22 cellular contexts compared by ENCODE assay signal in genomic region chr18:74505776-74506175, GRCh38. TPM values are rescaled to one million over a fixed set of nuclear protein-coding genes. Genes with fewer than 3 reads are reported as not detected.
DNase-seq lines count a peak whose midpoint lies in the region; ATAC-seq and TF ChIP-seq lines count a peak whose summit lies in the region.
"Had no signal": no experiment of that assay in that cellular context is flagged by ENCODE, and none has a peak within 500 bp of the region (broad histone marks: within the 10 kb centered on the region; RNA-seq: fewer than 3 reads in every experiment).

No MANE protein-coding gene starts in this region.

- H3K14ac ChIP-seq in H9 (ENCODE audit: insufficient read depth, low read length) = no peak overlapping the region

- no peak overlapping the region for H3K27ac ChIP-seq in GM23338 (ENCODE audit: low read depth)
- H3K27ac ChIP-seq in H9 (ENCODE audit: insufficient read length, low read depth, low read length) = no peak overlapping the region
- H3K27ac ChIP-seq in sigmoid colon = no peak overlapping the region
- H3K27ac ChIP-seq: HL-60 had no signal

- no peaks in the 10 kb centered on the region for H3K9me3 ChIP-seq in H9 (ENCODE audit: control insufficient read depth, low read depth, low read length)
- H3K9me3 ChIP-seq in sigmoid colon = no peaks in the 10 kb centered on the region

- H3K23me2 ChIP-seq in H9 (ENCODE audit: insufficient read length, low read depth, low read length, poor library complexity, severe bottlenecking) = no peaks in the 10 kb centered on the region

- no peak for TF ChIP-seq POLR2A in sigmoid colon (IDR thresholded peaks at IDR 0.05)

- no peak for TF ChIP-seq EP300 in sigmoid colon (IDR thresholded peaks at IDR 0.05)

- H4K8ac ChIP-seq in H9 (replicated peaks; ENCODE audit: insufficient read length, low read depth, low read length) = no peak overlapping the region

- H3K23ac ChIP-seq in H9 (ENCODE audit: insufficient read length, low read depth, low read length) = no peak overlapping the region

- no peak overlapping the region for H2BK120ac ChIP-seq in H9 (ENCODE audit: low read depth, low read length, poor library complexity, severe bottlenecking)

- intact Hi-C loops in sigmoid colon (cut with DNase I) = no loop called here
- intact Hi-C loops in activated CD4-positive, alpha-beta memory T cell treated with anti-CD3 and anti-CD28 coated beads for 36 hours (cut with micrococcal nuclease) = no loop called here

- DNase-seq in GM23338 (ENCODE audit: low spot score) (no peak), H9 (no peak), islet precursor cell (peak; percentile 38), sigmoid colon (peak; percentile 52)
- DNase-seq in activated CD4-positive, alpha-beta memory T cell treated with anti-CD3 and anti-CD28 coated beads for 36 hours = no peak
- DNase-seq: ACHN; C1 segment of cervical spinal cord; CD8-positive, alpha-beta memory T cell; DMS53; EL; NCI-H1105; NCI-H2081; NCI-H510A; NCI-H748 treated with DMSO at 0.1 percent for 48 hours had no signal

- ATAC-seq in GM23338 = no peak
- ATAC-seq in HG03139 (IDR thresholded peaks at IDR 0.05; ENCODE audit: unreplicated experiment) = no peak
- ATAC-seq in GM18909 (IDR thresholded peaks at IDR 0.05; ENCODE audit: poor library complexity, unreplicated experiment) = no peak
- ATAC-seq: GM12878, K562, Right ventricle myocardium inferior had no signal

- no peaks in the 10 kb centered on the region for H3K27me3 ChIP-seq in GM23338 (ENCODE audit: insufficient read depth)
- no peaks in the 10 kb centered on the region for H3K27me3 ChIP-seq in H9 (ENCODE audit: insufficient read depth, low read length)
- H3K27me3 ChIP-seq in sigmoid colon = no peaks in the 10 kb centered on the region

- no peaks in the 10 kb centered on the region for H3F3A ChIP-seq in GM23338 (replicated peaks; ENCODE audit: low read depth)

- H3K4me2 ChIP-seq in GM23338 (no peak overlapping the region), H9 (ENCODE audit: insufficient read depth, insufficient read length, low read length) (no peak overlapping the region)

- no peak overlapping the region for H3K18ac ChIP-seq in H9 (ENCODE audit: insufficient read length, low read depth, low read length)

- H3K9ac ChIP-seq in H9 (ENCODE audit: extremely low read depth, insufficient read length, low read length) = no peak overlapping the region

- H2BK15ac ChIP-seq in H9 (ENCODE audit: low read depth, low read length) = no peak overlapping the region

- no peaks in the 10 kb centered on the region for H3K9me2 ChIP-seq in GM23338 (ENCODE audit: insufficient read depth)

- H4K5ac ChIP-seq in H9 (ENCODE audit: insufficient read length, low read depth, low read length) = no peak overlapping the region

- no peak overlapping the region; the same call in 2 of the 3 replicates for H3K4me3 Mint-ChIP-seq in GM23338
- H3K4me3 Mint-ChIP-seq in H9 = peak overlapping the region in 1 of 2 experiments; percentile 38; a peak in 1 of 5 replicates
- H3K4me3 Mint-ChIP-seq in activated CD4-positive, alpha-beta memory T cell treated with anti-CD3 and anti-CD28 coated beads for 36 hours = no peak overlapping the region
- H3K4me3 Mint-ChIP-seq: CD8-positive, alpha-beta memory T cell had no signal

- no peak overlapping the region for H3K4me3 ChIP-seq in GM23338
- no peak overlapping the region for H3K4me3 ChIP-seq in sigmoid colon
- H3K4me3 ChIP-seq: GM12878, K562 had no signal

- no peak overlapping the region for H3T11ph ChIP-seq in H9 (ENCODE audit: low read length)

- H3K27ac Mint-ChIP-seq in GM23338 (peak overlapping the region; percentile 76), H9 (peak overlapping the region; percentile 36 to 87 (median 68); a peak in 4 of 7 replicates)
- no peak overlapping the region for H3K27ac Mint-ChIP-seq in activated CD4-positive, alpha-beta memory T cell treated with anti-CD3 and anti-CD28 coated beads for 36 hours
- H3K27ac Mint-ChIP-seq: CD8-positive, alpha-beta memory T cell had no signal

- H2BK20ac ChIP-seq in H9 (ENCODE audit: low read depth, low read length, poor library complexity, severe bottlenecking) = no peak overlapping the region

- H2AFZ ChIP-seq in GM23338 (no peak overlapping the region), H9 (ENCODE audit: low read length) (no peak overlapping the region)

- no peak overlapping the region for H2AK5ac ChIP-seq in H9 (ENCODE audit: insufficient read length, low read length)

- peaks cover 6% of the 10 kb centered on the region for H3K79me1 ChIP-seq in H9 (ENCODE audit: insufficient read depth, low read depth, low read length, poor library complexity, severe bottlenecking)

- no peak overlapping the region for H2BK5ac ChIP-seq in H9 (ENCODE audit: insufficient read length, low read length)

- no peaks in the 10 kb centered on the region for H3K9me3 Mint-ChIP-seq in GM23338
- no peaks in the 10 kb centered on the region for H3K9me3 Mint-ChIP-seq in H9
- no peaks in the 10 kb centered on the region for H3K9me3 Mint-ChIP-seq in activated CD4-positive, alpha-beta memory T cell treated with anti-CD3 and anti-CD28 coated beads for 36 hours
- H3K9me3 Mint-ChIP-seq: CD8-positive, alpha-beta memory T cell had no signal

- H3K36me3 Mint-ChIP-seq in GM23338 (ENCODE audit: low read depth) (peaks cover 92% of the 10 kb centered on the region), H9 (ENCODE audit: insufficient read depth in 1 of 3, low read depth in 3 of 3) (peaks cover 65 to 92% (median 89%) of the 10 kb centered on the region in 3 experiments)
- peaks cover 62% of the 10 kb centered on the region for H3K36me3 Mint-ChIP-seq in activated CD4-positive, alpha-beta memory T cell treated with anti-CD3 and anti-CD28 coated beads for 36 hours

- H3K79me2 ChIP-seq in GM23338 (replicated peaks; ENCODE audit: insufficient read depth) (peaks cover 12% of the 10 kb centered on the region; the same call in 1 of the 2 replicates), H9 (ENCODE audit: insufficient read depth, low read length) (no peaks in the 10 kb centered on the region)

- no peak overlapping the region for H3K4ac ChIP-seq in H9 (ENCODE audit: low read depth, low read length)

- H3K36me3 ChIP-seq in GM23338 (ENCODE audit: insufficient read depth) = peaks cover 60% of the 10 kb centered on the region
- H3K36me3 ChIP-seq in sigmoid colon = peaks cover 0 to 88% (median 50%) of the 10 kb centered on the region in 4 donors

- no peak overlapping the region for H3K56ac ChIP-seq in H9 (ENCODE audit: insufficient read length, low read depth, low read length)

- H3K4me1 ChIP-seq in GM23338 (ENCODE audit: insufficient read depth) (no peaks in the 10 kb centered on the region; the same call in 1 of the 2 replicates), H9 (ENCODE audit: insufficient read depth, low read length) (no peaks in the 10 kb centered on the region; the same call in 1 of the 2 replicates), sigmoid colon (no peaks in the 10 kb centered on the region)

- WGBS in H9 (ENCODE audit: extremely low coverage, insufficient read length, low lambda C conversion rate) = no CpG with 5 or more reads among the region's 16 CpGs
- WGBS in sigmoid colon, 2 donors = 97% methylated on average over 16 of the region's 16 CpGs

- no peak overlapping the region for H2BK12ac ChIP-seq in H9 (ENCODE audit: insufficient read length, low read depth, low read length)

- no peak overlapping the region for H4K91ac ChIP-seq in H9 (ENCODE audit: insufficient read length, low read depth, low read length)

- POLR2A ChIA-PET in activated CD4-positive, alpha-beta memory T cell treated with anti-CD3 and anti-CD28 coated beads for 36 hours (lab: Charles Lee) = no interaction called here

- H3K27me3 Mint-ChIP-seq in GM23338 (ENCODE audit: insufficient read depth, low read depth, poor library complexity) = peaks cover 2% of the 10 kb centered on the region
- no peaks in the 10 kb centered on the region for H3K27me3 Mint-ChIP-seq in H9 (ENCODE audit: low read depth)
- H3K27me3 Mint-ChIP-seq in activated CD4-positive, alpha-beta memory T cell treated with anti-CD3 and anti-CD28 coated beads for 36 hours = no peaks in the 10 kb centered on the region
- H3K27me3 Mint-ChIP-seq: CD8-positive, alpha-beta memory T cell had no signal

- CTCF ChIA-PET in activated CD4-positive, alpha-beta memory T cell treated with anti-CD3 and anti-CD28 coated beads for 36 hours (lab: Charles Lee) = interaction anchor here (0.6 to 1.5 kb wide), 2 partner anchors 41 to 153 kb away, joined by 3 read pairs; no protein-coding TSS in a partner anchor

- H3K4me1 Mint-ChIP-seq in GM23338 (peaks cover 28% of the 10 kb centered on the region), H9 (peaks cover 9 to 19% of the 10 kb centered on the region in 2 experiments)
- H3K4me1 Mint-ChIP-seq in activated CD4-positive, alpha-beta memory T cell treated with anti-CD3 and anti-CD28 coated beads for 36 hours (ENCODE audit: low read depth) = peaks cover 11% of the 10 kb centered on the region

- H4K20me1 ChIP-seq in GM23338 (replicated peaks; ENCODE audit: insufficient read depth) (peaks cover 18% of the 10 kb centered on the region), H9 (ENCODE audit: control insufficient read depth, insufficient read depth, insufficient read length) (no peaks in the 10 kb centered on the region)

- no peak for TF ChIP-seq CTCF in GM23338 (conservative IDR thresholded peaks at IDR 0.05; ENCODE audit: low read depth in 2 of 2)
- no peak for TF ChIP-seq CTCF in H9 (conservative IDR thresholded peaks at IDR 0.05)
- no peak for TF ChIP-seq CTCF in sigmoid colon (IDR thresholded peaks at IDR 0.05)

TF ChIP-seq in GM23338, 12 proteins besides CTCF, POLR2A, EP300 and RAD21 (continues in another document):
- no peak for TF ChIP-seq NANOG (IDR thresholded peaks at IDR 0.05; ENCODE audit: borderline replicate concordance)

RNA-seq across cellular contexts. Expression of gene CNDP2, which starts 9.6 kb away (rescaled TPM):
- total RNA-seq in GM23338 (2014; rRNA removed; shearing (Covaris generic)) = 172 and 175 TPM in 2 replicates
- polyA plus RNA-seq in GM23338 (2016; fragmentation: Nextera tagmentation; extraction: Ambion mirVana) = 116 and 117 TPM in 2 replicates
- total RNA-seq in H9 (2021) = 212 and 214 TPM in 2 replicates
- total RNA-seq in sigmoid colon = 10 to 100 TPM; 29.3 to 53.5 (median 46.4) TPM
- 100 to 1,000 TPM; 114 to 179 (median 132) TPM for polyA plus RNA-seq in sigmoid colon
- total RNA-seq in activated CD4-positive, alpha-beta memory T cell treated with anti-CD3 and anti-CD28 coated beads for 36 hours = 100 to 1,000 TPM; 144 to 147 TPM

RNA-seq across cellular contexts. Expression of gene CNDP1, which starts 28.5 kb away (rescaled TPM):
- 0.03 TPM in 1 of 2 replicates, not detected in the other for total RNA-seq in GM23338 (2014; rRNA removed; shearing (Covaris generic))
- polyA plus RNA-seq in GM23338 (2016; fragmentation: Nextera tagmentation; extraction: Ambion mirVana) (0.11 TPM in 1 of 2 replicates, not detected in the other), sigmoid colon (under 1 TPM in 2 of 3 donors, not detected in 1; 0.10 to 0.60 TPM)
- total RNA-seq in H9 (2021) (0.29 TPM in 1 of 2 replicates, not detected in the other), sigmoid colon (not detected)
- not detected for total RNA-seq in activated CD4-positive, alpha-beta memory T cell treated with anti-CD3 and anti-CD28 coated beads for 36 hours
- total RNA-seq: GM12878, HT1080, K562, OCI-LY7, Right ventricle myocardium inferior had no signal
- polyA plus RNA-seq: CD8-positive, alpha-beta memory T cell; K562 had no signal

RNA-seq across cellular contexts. Expression of gene DIPK1C, which starts 48.7 kb away (rescaled TPM):
- 0.07 TPM in 1 of 2 replicates, not detected in the other for total RNA-seq in GM23338 (2014; rRNA removed; shearing (Covaris generic))
- polyA plus RNA-seq in GM23338 (2016; fragmentation: Nextera tagmentation; extraction: Ambion mirVana) (not detected in 2 replicates), sigmoid colon (under 1 TPM in 1 of 3 donors, not detected in 2; 0.48 TPM)
- total RNA-seq in H9 (2021) (not detected in 2 replicates), sigmoid colon (1 to 10 TPM in 2 of 4 donors, under 1 TPM in 1, not detected in 1; 0.82 to 1.1 (median 1.1) TPM)
- not detected for total RNA-seq in activated CD4-positive, alpha-beta memory T cell treated with anti-CD3 and anti-CD28 coated beads for 36 hours
- total RNA-seq: CD8-positive, alpha-beta memory T cell; GM12878; HT1080; OCI-LY7 had no signal
- polyA plus RNA-seq: CD8-positive, alpha-beta memory T cell; GM12878 had no signal

Comparison
In these comparisons a context has a peak if more than half of its experiments do, and no peak if none do; other contexts are left out.
1. DNase-seq: peak in islet precursor cell (single experiment) and sigmoid colon (single experiment); none in GM23338 (single experiment), H9 (single experiment) and activated CD4-positive, alpha-beta memory T cell treated with anti-CD3 and anti-CD28 coated beads for 36 hours (single experiment).